27 cellular contexts compared by ENCODE assay signal in genomic region chr22:22609271-22609670, GRCh38. TPM values are rescaled to one million over a fixed set of nuclear protein-coding genes. Genes with fewer than 3 reads are reported as not detected.
"Had no signal": no experiment of that assay in that cellular context is flagged by ENCODE, and none has a peak within 500 bp of the region (broad histone marks: within the 10 kb centered on the region; RNA-seq: fewer than 3 reads in every experiment).

No MANE protein-coding gene starts in this region.

- H3K27ac Mint-ChIP-seq: activated naive CD8-positive, alpha-beta T cell; endodermal cell had no signal

- H3K27ac ChIP-seq: cardiac muscle cell, epithelial cell of prostate, foreskin keratinocyte, left ventricle myocardium inferior, ovary, right lobe of liver, spleen, tibial artery, vagina, WERI-Rb-1 had no signal

- H3K4me3 ChIP-seq: cardiac muscle cell, left ventricle myocardium inferior, ovary, right lobe of liver, spleen, tibial artery, vagina had no signal

- FAIRE-seq: colon, keratinocyte had no signal

- H3K4me1 ChIP-seq: foreskin keratinocyte, left ventricle myocardium inferior, right lobe of liver, tibial artery, vagina had no signal

- H3K4me3 Mint-ChIP-seq: activated naive CD8-positive, alpha-beta T cell; endodermal cell had no signal

- H3K36me3 ChIP-seq: cardiac muscle cell, left ventricle myocardium inferior, ovary, right lobe of liver, spleen, tibial artery, vagina, WERI-Rb-1 had no signal

- DNase-seq: activated CD4-positive, alpha-beta T cell treated with anti-CD3 and anti-CD28 coated beads for 1 hour; activated CD4-positive, alpha-beta T cell treated with anti-CD3 and anti-CD28 coated beads, Interleukin-2, amount 50 U/mL, for 4 hours; activated gamma-delta T cell treated with Interleukin-2 at 50 U/mL for 16 hours; amniotic stem cell; endodermal cell; foreskin keratinocyte; hypothalamus; left ventricle myocardium inferior; mammary epithelial cell; midbrain; ovary; right lobe of liver; spleen; stimulated activated CD8-positive, alpha-beta memory T cell treated with anti-CD3 and anti-CD28 coated beads, Interleukin-4, amount 100 ng/mL, for 48 hours; stimulated activated naive CD4-positive, alpha-beta T cell treated with Interleukin-2 at 50 U/mL for 16 hours; substantia nigra; tibial artery; WERI-Rb-1 had no signal

- H3K9me3 Mint-ChIP-seq: endodermal cell had no signal

- H3K36me3 Mint-ChIP-seq: activated naive CD8-positive, alpha-beta T cell had no signal

- H3K9me3 ChIP-seq: ovary, right lobe of liver, vagina had no signal

- H3K27me3 ChIP-seq: cardiac muscle cell, foreskin keratinocyte, ovary, right lobe of liver, spleen, vagina had no signal

- ATAC-seq: foreskin keratinocyte, right lobe of liver had no signal

RNA-seq across cellular contexts. Expression of gene GGTLC2, which starts 35.1 kb away (rescaled TPM):
- total RNA-seq: activated CD8-positive, alpha-beta memory T cell treated with anti-CD3 and anti-CD28 coated beads for 36 hours; cardiac muscle cell; endodermal cell; foreskin keratinocyte; left ventricle myocardium inferior; mammary epithelial cell; ovary; pulmonary artery endothelial cell; right lobe of liver; spleen; T-helper 2 cell treated with Interferon-gamma antibody and Interleukin-4, amounts not matched to agents 100 ng/mL and 5 ng/mL, for 36 hours; vagina had no signal
- polyA plus RNA-seq: cardiac muscle cell, foreskin keratinocyte, keratinocyte, mammary epithelial cell, ovary, spleen had no signal

RNA-seq across cellular contexts. Expression of gene PRAME, which starts 50.2 kb away (rescaled TPM):
- total RNA-seq: activated CD8-positive, alpha-beta memory T cell treated with anti-CD3 and anti-CD28 coated beads for 36 hours; cardiac muscle cell; foreskin keratinocyte; left ventricle myocardium inferior; mammary epithelial cell; pulmonary artery endothelial cell; right lobe of liver; T-helper 2 cell treated with Interferon-gamma antibody and Interleukin-4, amounts not matched to agents 100 ng/mL and 5 ng/mL, for 36 hours; vagina had no signal
- polyA plus RNA-seq: cardiac muscle cell, foreskin keratinocyte had no signal
